ENCODE assay signal across 16 cellular contexts in the genomic region with DNA sequence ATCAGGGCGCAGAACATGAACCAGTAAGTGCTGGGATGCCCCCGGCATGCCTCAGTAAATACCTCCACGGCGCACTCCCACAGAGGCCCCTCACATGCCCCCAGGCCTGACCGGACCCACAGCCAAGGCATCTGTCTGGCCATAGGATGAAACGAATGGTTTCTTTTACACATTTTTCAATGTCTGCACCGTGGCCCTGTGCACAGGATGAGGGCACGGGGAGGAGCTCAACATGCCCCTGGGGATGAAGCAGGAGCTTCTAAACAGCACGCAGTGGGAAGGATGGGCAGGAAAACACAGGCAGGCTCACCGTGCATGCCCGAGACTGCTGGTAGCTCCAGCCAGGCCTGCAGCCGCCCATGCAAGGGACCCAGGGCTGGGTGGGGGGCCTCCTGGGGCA.
"Had no signal": no experiment of that assay in that cellular context is flagged by ENCODE, and none has a peak within 500 bp of the region (broad histone marks: within the 10 kb centered on the region; RNA-seq: fewer than 3 reads in every experiment).

No MANE protein-coding gene starts in this region.

- H3K27me3 Mint-ChIP-seq: activated naive CD4-positive, alpha-beta T cell treated with anti-CD3 and anti-CD28 coated beads, Interleukin-2, amount 50 U/mL, for 24 hours; effector memory CD8-positive, alpha-beta T cell had no signal

- H3K27ac ChIP-seq: stomach, upper lobe of right lung, WERI-Rb-1 had no signal

- H3K27ac Mint-ChIP-seq: activated naive CD4-positive, alpha-beta T cell treated with anti-CD3 and anti-CD28 coated beads, Interleukin-2, amount 50 U/mL, for 24 hours; activated T-cell treated with anti-CD3 and anti-CD28 coated beads, Interleukin-2, amount 50 U/mL, for 72 hours; effector memory CD8-positive, alpha-beta T cell; natural killer cell; stimulated activated effector memory CD8-positive, alpha-beta T cell treated with anti-CD3 and anti-CD28 coated beads, Interleukin-12 subunit alpha, Interleukin-12 subunit beta, amount 100 ng/mL, for 72 hours had no signal

- H3K4me3 ChIP-seq: stomach, upper lobe of right lung had no signal

- H3K4me1 Mint-ChIP-seq: activated naive CD4-positive, alpha-beta T cell treated with anti-CD3 and anti-CD28 coated beads, Interleukin-2, amount 50 U/mL, for 24 hours; natural killer cell; stimulated activated effector memory CD8-positive, alpha-beta T cell treated with anti-CD3 and anti-CD28 coated beads, Interleukin-12 subunit alpha, Interleukin-12 subunit beta, amount 100 ng/mL, for 72 hours had no signal

- H3K36me3 ChIP-seq: WERI-Rb-1 had no signal

- H3K27me3 ChIP-seq: stomach, upper lobe of right lung had no signal

- H3K4me3 Mint-ChIP-seq: activated naive CD4-positive, alpha-beta T cell treated with anti-CD3 and anti-CD28 coated beads, Interleukin-2, amount 50 U/mL, for 24 hours; activated T-cell treated with anti-CD3 and anti-CD28 coated beads, Interleukin-2, amount 50 U/mL, for 72 hours; effector memory CD8-positive, alpha-beta T cell; natural killer cell; stimulated activated effector memory CD8-positive, alpha-beta T cell treated with anti-CD3 and anti-CD28 coated beads, Interleukin-12 subunit alpha, Interleukin-12 subunit beta, amount 100 ng/mL, for 72 hours had no signal

- H3K9me3 Mint-ChIP-seq: activated naive CD4-positive, alpha-beta T cell treated with anti-CD3 and anti-CD28 coated beads, Interleukin-2, amount 50 U/mL, for 24 hours; activated T-cell treated with anti-CD3 and anti-CD28 coated beads, Interleukin-2, amount 50 U/mL, for 72 hours; effector memory CD8-positive, alpha-beta T cell; natural killer cell; stimulated activated effector memory CD8-positive, alpha-beta T cell treated with anti-CD3 and anti-CD28 coated beads, Interleukin-12 subunit alpha, Interleukin-12 subunit beta, amount 100 ng/mL, for 72 hours had no signal

- DNase-seq: activated CD4-positive, alpha-beta T cell treated with anti-CD3 and anti-CD28 coated beads for 1 hour; activated gamma-delta T cell; activated T-cell treated with anti-CD3 and anti-CD28 coated beads, Interleukin-2, amount 50 U/mL, for 72 hours; effector memory CD8-positive, alpha-beta T cell; hippocampal formation; mammary epithelial cell; natural killer cell; nucleus accumbens; stimulated activated CD4-positive, alpha-beta T cell treated with anti-CD3 and anti-CD28 coated beads, Interleukin-4, amount 100 ng/mL, for 24 hours; stomach; SW 1271; upper lobe of right lung; WERI-Rb-1 had no signal

- ATAC-seq: activated T-cell treated with anti-CD3 and anti-CD28 coated beads, Interleukin-2, amount 50 U/mL, for 72 hours; effector memory CD8-positive, alpha-beta T cell; left lobe of liver; natural killer cell; stimulated activated effector memory CD8-positive, alpha-beta T cell treated with anti-CD3 and anti-CD28 coated beads, Interleukin-12 subunit alpha, Interleukin-12 subunit beta, amount 100 ng/mL, for 72 hours; upper lobe of right lung had no signal

- H3K9me3 ChIP-seq: stomach, upper lobe of right lung had no signal

- H3K36me3 Mint-ChIP-seq: activated naive CD4-positive, alpha-beta T cell treated with anti-CD3 and anti-CD28 coated beads, Interleukin-2, amount 50 U/mL, for 24 hours; natural killer cell; stimulated activated effector memory CD8-positive, alpha-beta T cell treated with anti-CD3 and anti-CD28 coated beads, Interleukin-12 subunit alpha, Interleukin-12 subunit beta, amount 100 ng/mL, for 72 hours had no signal
